Comparison of ENCODE assay signal across 24 cellular contexts in genomic region chr7:38394703-38395102, GRCh38.
DNase-seq lines count a peak whose midpoint lies in the region; ATAC-seq, FAIRE-seq and TF ChIP-seq lines count a peak whose summit lies in the region.
"Had no signal": no experiment of that assay in that cellular context is flagged by ENCODE, and none has a peak within 500 bp of the region (broad histone marks: within the 10 kb centered on the region; RNA-seq: fewer than 3 reads in every experiment).

No MANE protein-coding gene starts in this region.

- no peak overlapping the region for H3K27ac ChIP-seq in OCI-LY3 (ENCODE audit: low read length)
- no peak overlapping the region for H3K27ac ChIP-seq in right lobe of liver
- H3K27ac ChIP-seq in sigmoid colon: no peak overlapping the region
- no peak overlapping the region for H3K27ac ChIP-seq in SJCRH30
- H3K27ac ChIP-seq: BLaER1, GM23248, HL-60 had no signal

- no peak overlapping the region for H3K9ac ChIP-seq in OCI-LY3 (ENCODE audit: low read length)
- H3K9ac ChIP-seq: BLaER1, GM23248 had no signal

- no peak for TF ChIP-seq POLR2A in GM12891 (IDR thresholded peaks at IDR 0.05; ENCODE audit: low read depth, low read length)
- no peak for TF ChIP-seq POLR2A in right lobe of liver (IDR thresholded peaks at IDR 0.05)
- no peak for TF ChIP-seq POLR2A in sigmoid colon (IDR thresholded peaks at IDR 0.05)

- no peaks in the 10 kb centered on the region for H3K9me3 ChIP-seq in OCI-LY3 (ENCODE audit: insufficient read depth, low read length)
- no peaks in the 10 kb centered on the region for H3K9me3 ChIP-seq in right lobe of liver
- H3K9me3 ChIP-seq in sigmoid colon: no peaks in the 10 kb centered on the region
- H3K9me3 ChIP-seq in SJCRH30 (replicated peaks): no peaks in the 10 kb centered on the region
- H3K9me3 ChIP-seq: BLaER1 had no signal

- no peak overlapping the region for H3K4me2 ChIP-seq in OCI-LY3 (ENCODE audit: low read length)

- H3K4me3 ChIP-seq in OCI-LY3 (ENCODE audit: low read length) (no peak overlapping the region), right lobe of liver (no peak overlapping the region), sigmoid colon (no peak overlapping the region), SJCRH30 (no peak overlapping the region)
- H3K4me3 ChIP-seq: BLaER1, GM12878, GM23248 had no signal

- FAIRE-seq in GM12891 (lab: Jason Lieb, UNC): peak; percentile 23
- FAIRE-seq: GM12878 had no signal

- 31% methylated on average over 4 of the region's 4 CpGs for WGBS in right lobe of liver (ENCODE audit: insufficient coverage, low coverage, low lambda C conversion rate, missing lambda C conversion rate)
- 57 to 76% methylated on average over 4 of the region's 4 CpGs for WGBS in sigmoid colon, 2 donors

- intact Hi-C loops in right lobe of liver (cut with DNase I): no loop called here
- intact Hi-C loops in sigmoid colon (cut with DNase I): loop anchor here (5.0 kb wide), 1 partner anchor 268 kb away; no protein-coding TSS in a partner anchor

- DNase-seq in GM12891 (ENCODE audit: insufficient read length, low spot score) (no peak), right lobe of liver (no peak), pons (ENCODE audit: low spot score) (peak; percentile 47), OCI-M1 (lab: John Stamatoyannopoulos, UW) (no peak), NCI-H1694 (lab: John Stamatoyannopoulos, UW) (no peak), sigmoid colon (no peak), SJCRH30 (no peak)
- DNase-seq: CD8-positive, alpha-beta T cell; DND-41; GM23248; H9; HFFc6; KG1; NCI-H1417; NCI-H187; NCI-H446 treated with DMSO at 0.1 percent for 48 hours; NCI-H526 treated with DMSO at 0.1 percent for 48 hours; SIG-M5 had no signal

- 0 out of 2 replicates have a peak overlapping the region, but pooled peaks have one; percentile 30 for H2AFZ ChIP-seq in OCI-LY3 (ENCODE audit: low read depth, low read length)
- H2AFZ ChIP-seq: GM23248 had no signal

- no peaks in the 10 kb centered on the region for H4K20me1 ChIP-seq in OCI-LY3 (ENCODE audit: insufficient read depth, low read length)
- H4K20me1 ChIP-seq: BLaER1 had no signal

- no peaks in the 10 kb centered on the region for H3K36me3 ChIP-seq in OCI-LY3 (replicated peaks; ENCODE audit: low read depth, low read length)
- no peaks in the 10 kb centered on the region for H3K36me3 ChIP-seq in right lobe of liver
- H3K36me3 ChIP-seq in sigmoid colon: no peaks in the 10 kb centered on the region
- no peaks in the 10 kb centered on the region for H3K36me3 ChIP-seq in SJCRH30
- H3K36me3 ChIP-seq: BLaER1 had no signal

- 0 out of 2 replicates have a peak, but pooled peaks cover 6% of the 10 kb centered on the region for H3K27me3 ChIP-seq in OCI-LY3 (ENCODE audit: low read depth, low read length)
- no peaks in the 10 kb centered on the region for H3K27me3 ChIP-seq in right lobe of liver
- no peaks in the 10 kb centered on the region for H3K27me3 ChIP-seq in sigmoid colon
- H3K27me3 ChIP-seq in SJCRH30: peaks cover 7% of the 10 kb centered on the region
- H3K27me3 ChIP-seq: BLaER1 had no signal

- peaks cover 15% of the 10 kb centered on the region for H3K4me1 ChIP-seq in OCI-LY3 (ENCODE audit: low read length)
- peaks cover 0 to 5% (median 0%) of the 10 kb centered on the region in 4 donors for H3K4me1 ChIP-seq in right lobe of liver
- H3K4me1 ChIP-seq in sigmoid colon: peaks cover 0 to 4% (median 0%) of the 10 kb centered on the region in 4 donors
- H3K4me1 ChIP-seq in SJCRH30: no peaks in the 10 kb centered on the region
- H3K4me1 ChIP-seq: BLaER1 had no signal

- TF ChIP-seq EP300 in sigmoid colon (IDR thresholded peaks at IDR 0.05): no peak

- peak in 3 of 4 donors; percentile 9 to 49 (median 31) for ATAC-seq in right lobe of liver
- ATAC-seq: CD8-positive, alpha-beta T cell; Panc1; SK-N-SH treated with all-trans-retinoic acid at 6 μM for 48 hours had no signal

- no peak for TF ChIP-seq CTCF in OCI-LY3 (IDR thresholded peaks at IDR 0.05; ENCODE audit: low read depth, low read length)
- TF ChIP-seq CTCF in right lobe of liver (IDR thresholded peaks at IDR 0.05): no peak
- TF ChIP-seq CTCF in sigmoid colon (IDR thresholded peaks at IDR 0.05): no peak

- no peaks in the 10 kb centered on the region for H3K79me2 ChIP-seq in OCI-LY3 (ENCODE audit: low read length)

TF ChIP-seq in GM12891, 5 proteins besides CTCF, POLR2A, EP300 and RAD21:
- TF ChIP-seq PAX5 (IDR thresholded peaks at IDR 0.05; ENCODE audit: insufficient read depth, low read length, severe bottlenecking) (no peak), TAF1 (IDR thresholded peaks at IDR 0.05; ENCODE audit: low read depth, low read length) (no peak), POLR2AphosphoS5 (IDR thresholded peaks at IDR 0.05; ENCODE audit: low read depth, low read length) (no peak), POU2F2 (IDR thresholded peaks at IDR 0.05; ENCODE audit: low read depth, low read length) (no peak)
TF ChIP-seq in GM12891: peak in this region for 0.
